ENCODE assay signal across 4 cellular contexts in genomic region chr4:68720723-68721122, GRCh38. TPM values are rescaled to one million over a fixed set of nuclear protein-coding genes. Genes with fewer than 3 reads are reported as not detected.
"Had no signal": no experiment of that assay in that cellular context is flagged by ENCODE, and none has a peak within 500 bp of the region (broad histone marks: within the 10 kb centered on the region; RNA-seq: fewer than 3 reads in every experiment).

No MANE protein-coding gene starts in this region.

RNA-seq across cellular contexts. Expression of gene UGT2B15, which starts 50.3 kb away (rescaled TPM):
- total RNA-seq: LHCN-M2, M059J, MCF 10A, NCI-H460 had no signal
